ENCODE assay signal across 1 cellular context in the genomic region with DNA sequence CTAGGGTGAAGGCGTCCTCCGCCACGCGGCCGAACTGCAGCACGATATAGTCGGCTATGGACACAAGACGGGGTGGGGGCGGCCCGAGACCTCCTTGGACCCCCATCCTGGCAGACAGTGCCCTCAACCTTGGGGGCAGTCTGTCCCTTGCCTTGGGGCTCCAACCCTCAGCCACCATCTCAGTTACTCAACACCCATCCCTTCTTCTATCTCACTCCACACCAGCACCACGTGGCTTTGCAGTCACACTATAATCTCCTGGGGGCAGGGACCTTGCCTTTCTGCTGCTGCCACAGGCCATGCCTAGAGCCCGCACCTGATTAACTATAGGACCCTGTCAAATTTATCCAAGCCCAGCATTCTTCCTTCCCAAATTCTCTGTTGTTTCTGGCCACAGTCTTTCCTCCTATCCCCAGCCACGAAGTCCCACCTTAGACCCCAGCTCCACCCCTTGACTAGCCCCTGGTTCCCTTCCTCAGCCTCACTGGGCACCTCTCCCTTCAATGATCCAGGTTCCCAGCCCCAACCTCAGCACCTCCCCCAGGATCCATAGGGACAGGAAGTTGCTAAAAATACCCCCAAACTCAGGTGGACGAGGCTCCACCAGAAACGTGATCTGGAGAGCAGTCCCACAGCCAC.
TF ChIP-seq lines count a peak whose summit lies in the region.

No MANE protein-coding gene starts in this region.

TF ChIP-seq in K562, 482 proteins besides CTCF, POLR2A, EP300 and RAD21 (continued from another document and continues in another):
- TF ChIP-seq, protein P1, sequence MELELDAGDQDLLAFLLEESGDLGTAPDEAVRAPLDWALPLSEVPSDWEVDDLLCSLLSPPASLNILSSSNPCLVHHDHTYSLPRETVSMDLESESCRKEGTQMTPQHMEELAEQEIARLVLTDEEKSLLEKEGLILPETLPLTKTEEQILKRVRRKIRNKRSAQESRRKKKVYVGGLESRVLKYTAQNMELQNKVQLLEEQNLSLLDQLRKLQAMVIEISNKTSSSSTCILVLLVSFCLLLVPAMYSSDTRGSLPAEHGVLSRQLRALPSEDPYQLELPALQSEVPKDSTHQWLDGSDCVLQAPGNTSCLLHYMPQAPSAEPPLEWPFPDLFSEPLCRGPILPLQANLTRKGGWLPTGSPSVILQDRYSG (tag; conservative IDR thresholded peaks at IDR 0.05; ENCODE audit: low read depth), result 0 out of 2 replicates have a peak, but pooled peaks have one; percentile 16
- TF ChIP-seq, protein P2, sequence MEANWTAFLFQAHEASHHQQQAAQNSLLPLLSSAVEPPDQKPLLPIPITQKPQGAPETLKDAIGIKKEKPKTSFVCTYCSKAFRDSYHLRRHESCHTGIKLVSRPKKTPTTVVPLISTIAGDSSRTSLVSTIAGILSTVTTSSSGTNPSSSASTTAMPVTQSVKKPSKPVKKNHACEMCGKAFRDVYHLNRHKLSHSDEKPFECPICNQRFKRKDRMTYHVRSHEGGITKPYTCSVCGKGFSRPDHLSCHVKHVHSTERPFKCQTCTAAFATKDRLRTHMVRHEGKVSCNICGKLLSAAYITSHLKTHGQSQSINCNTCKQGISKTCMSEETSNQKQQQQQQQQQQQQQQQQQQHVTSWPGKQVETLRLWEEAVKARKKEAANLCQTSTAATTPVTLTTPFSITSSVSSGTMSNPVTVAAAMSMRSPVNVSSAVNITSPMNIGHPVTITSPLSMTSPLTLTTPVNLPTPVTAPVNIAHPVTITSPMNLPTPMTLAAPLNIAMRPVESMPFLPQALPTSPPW (CRISPR knock-in tag; IDR thresholded peaks at IDR 0.05), result no peak
- no peak for TF ChIP-seq HMG20B (CRISPR knock-in tag; IDR thresholded peaks at IDR 0.05)
- no peak for TF ChIP-seq ZKSCAN3 (CRISPR knock-in tag; IDR thresholded peaks at IDR 0.05)
- no peak for TF ChIP-seq ZNF324 (CRISPR knock-in tag; IDR thresholded peaks at IDR 0.05)
- TF ChIP-seq BHLHE40 (IDR thresholded peaks at IDR 0.05; ENCODE audit: low read length), result no peak
- no peak for TF ChIP-seq ADNP (tag; IDR thresholded peaks at IDR 0.05)
- TF ChIP-seq ERF (CRISPR knock-in tag; IDR thresholded peaks at IDR 0.05), result no peak
- no peak for TF ChIP-seq RBM25 (IDR thresholded peaks at IDR 0.05; ENCODE audit: low read depth, low read length, severe bottlenecking)
- no peak for TF ChIP-seq ZNF644 (tag; IDR thresholded peaks at IDR 0.05; ENCODE audit: low read depth)
- TF ChIP-seq RBM15 (IDR thresholded peaks at IDR 0.05; ENCODE audit: insufficient read depth, low read length), result no peak
- no peak for TF ChIP-seq BCOR (IDR thresholded peaks at IDR 0.05)
- peak; percentile 65 for TF ChIP-seq L3MBTL2 (IDR thresholded peaks at IDR 0.05)
- TF ChIP-seq ZNF224 (CRISPR knock-in tag; IDR thresholded peaks at IDR 0.05), result no peak
- TF ChIP-seq, protein P3, sequence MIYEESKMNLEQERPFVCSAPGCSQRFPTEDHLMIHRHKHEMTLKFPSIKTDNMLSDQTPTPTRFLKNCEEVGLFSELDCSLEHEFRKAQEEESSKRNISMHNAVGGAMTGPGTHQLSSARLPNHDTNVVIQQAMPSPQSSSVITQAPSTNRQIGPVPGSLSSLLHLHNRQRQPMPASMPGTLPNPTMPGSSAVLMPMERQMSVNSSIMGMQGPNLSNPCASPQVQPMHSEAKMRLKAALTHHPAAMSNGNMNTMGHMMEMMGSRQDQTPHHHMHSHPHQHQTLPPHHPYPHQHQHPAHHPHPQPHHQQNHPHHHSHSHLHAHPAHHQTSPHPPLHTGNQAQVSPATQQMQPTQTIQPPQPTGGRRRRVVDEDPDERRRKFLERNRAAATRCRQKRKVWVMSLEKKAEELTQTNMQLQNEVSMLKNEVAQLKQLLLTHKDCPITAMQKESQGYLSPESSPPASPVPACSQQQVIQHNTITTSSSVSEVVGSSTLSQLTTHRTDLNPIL (CRISPR knock-in tag; IDR thresholded peaks at IDR 0.05), result no peak
- TF ChIP-seq, protein P4, sequence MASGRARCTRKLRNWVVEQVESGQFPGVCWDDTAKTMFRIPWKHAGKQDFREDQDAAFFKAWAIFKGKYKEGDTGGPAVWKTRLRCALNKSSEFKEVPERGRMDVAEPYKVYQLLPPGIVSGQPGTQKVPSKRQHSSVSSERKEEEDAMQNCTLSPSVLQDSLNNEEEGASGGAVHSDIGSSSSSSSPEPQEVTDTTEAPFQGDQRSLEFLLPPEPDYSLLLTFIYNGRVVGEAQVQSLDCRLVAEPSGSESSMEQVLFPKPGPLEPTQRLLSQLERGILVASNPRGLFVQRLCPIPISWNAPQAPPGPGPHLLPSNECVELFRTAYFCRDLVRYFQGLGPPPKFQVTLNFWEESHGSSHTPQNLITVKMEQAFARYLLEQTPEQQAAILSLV (tag; IDR thresholded peaks at IDR 0.05), result no peak
- TF ChIP-seq, protein P5, sequence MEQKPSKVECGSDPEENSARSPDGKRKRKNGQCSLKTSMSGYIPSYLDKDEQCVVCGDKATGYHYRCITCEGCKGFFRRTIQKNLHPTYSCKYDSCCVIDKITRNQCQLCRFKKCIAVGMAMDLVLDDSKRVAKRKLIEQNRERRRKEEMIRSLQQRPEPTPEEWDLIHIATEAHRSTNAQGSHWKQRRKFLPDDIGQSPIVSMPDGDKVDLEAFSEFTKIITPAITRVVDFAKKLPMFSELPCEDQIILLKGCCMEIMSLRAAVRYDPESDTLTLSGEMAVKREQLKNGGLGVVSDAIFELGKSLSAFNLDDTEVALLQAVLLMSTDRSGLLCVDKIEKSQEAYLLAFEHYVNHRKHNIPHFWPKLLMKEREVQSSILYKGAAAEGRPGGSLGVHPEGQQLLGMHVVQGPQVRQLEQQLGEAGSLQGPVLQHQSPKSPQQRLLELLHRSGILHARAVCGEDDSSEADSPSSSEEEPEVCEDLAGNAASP (IDR thresholded peaks at IDR 0.05), result no peak
- TF ChIP-seq, protein P6, sequence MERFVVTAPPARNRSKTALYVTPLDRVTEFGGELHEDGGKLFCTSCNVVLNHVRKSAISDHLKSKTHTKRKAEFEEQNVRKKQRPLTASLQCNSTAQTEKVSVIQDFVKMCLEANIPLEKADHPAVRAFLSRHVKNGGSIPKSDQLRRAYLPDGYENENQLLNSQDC (CRISPR knock-in tag; IDR thresholded peaks at IDR 0.05), result no peak
- TF ChIP-seq SNRNP70 (optimal IDR thresholded peaks at IDR 0.05; ENCODE audit: low read depth, low read length), result no peak
- TF ChIP-seq HMG20A (CRISPR knock-in tag; conservative IDR thresholded peaks at IDR 0.05), result no peak
- no peak for TF ChIP-seq CREB1 (IDR thresholded peaks at IDR 0.05)
- TF ChIP-seq CREB1 (CRISPR knock-in tag; IDR thresholded peaks at IDR 0.05), result no peak; the same call in 1 of the 2 replicates
- TF ChIP-seq, protein P7, sequence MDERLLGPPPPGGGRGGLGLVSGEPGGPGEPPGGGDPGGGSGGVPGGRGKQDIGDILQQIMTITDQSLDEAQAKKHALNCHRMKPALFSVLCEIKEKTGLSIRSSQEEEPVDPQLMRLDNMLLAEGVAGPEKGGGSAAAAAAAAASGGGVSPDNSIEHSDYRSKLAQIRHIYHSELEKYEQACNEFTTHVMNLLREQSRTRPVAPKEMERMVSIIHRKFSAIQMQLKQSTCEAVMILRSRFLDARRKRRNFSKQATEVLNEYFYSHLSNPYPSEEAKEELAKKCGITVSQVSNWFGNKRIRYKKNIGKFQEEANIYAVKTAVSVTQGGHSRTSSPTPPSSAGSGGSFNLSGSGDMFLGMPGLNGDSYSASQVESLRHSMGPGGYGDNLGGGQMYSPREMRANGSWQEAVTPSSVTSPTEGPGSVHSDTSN (CRISPR knock-in tag; IDR thresholded peaks at IDR 0.05; ENCODE audit: low read depth), result no peak
- TF ChIP-seq, protein P7 (tag; conservative IDR thresholded peaks at IDR 0.05; ENCODE audit: low read depth), result no peak
- no peak for TF ChIP-seq ZNF274 (IDR thresholded peaks at IDR 0.05; ENCODE audit: borderline replicate concordance, low read depth, low read length)
- TF ChIP-seq, protein P8, sequence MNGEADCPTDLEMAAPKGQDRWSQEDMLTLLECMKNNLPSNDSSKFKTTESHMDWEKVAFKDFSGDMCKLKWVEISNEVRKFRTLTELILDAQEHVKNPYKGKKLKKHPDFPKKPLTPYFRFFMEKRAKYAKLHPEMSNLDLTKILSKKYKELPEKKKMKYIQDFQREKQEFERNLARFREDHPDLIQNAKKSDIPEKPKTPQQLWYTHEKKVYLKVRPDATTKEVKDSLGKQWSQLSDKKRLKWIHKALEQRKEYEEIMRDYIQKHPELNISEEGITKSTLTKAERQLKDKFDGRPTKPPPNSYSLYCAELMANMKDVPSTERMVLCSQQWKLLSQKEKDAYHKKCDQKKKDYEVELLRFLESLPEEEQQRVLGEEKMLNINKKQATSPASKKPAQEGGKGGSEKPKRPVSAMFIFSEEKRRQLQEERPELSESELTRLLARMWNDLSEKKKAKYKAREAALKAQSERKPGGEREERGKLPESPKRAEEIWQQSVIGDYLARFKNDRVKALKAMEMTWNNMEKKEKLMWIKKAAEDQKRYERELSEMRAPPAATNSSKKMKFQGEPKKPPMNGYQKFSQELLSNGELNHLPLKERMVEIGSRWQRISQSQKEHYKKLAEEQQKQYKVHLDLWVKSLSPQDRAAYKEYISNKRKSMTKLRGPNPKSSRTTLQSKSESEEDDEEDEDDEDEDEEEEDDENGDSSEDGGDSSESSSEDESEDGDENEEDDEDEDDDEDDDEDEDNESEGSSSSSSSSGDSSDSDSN (IDR thresholded peaks at IDR 0.05; ENCODE audit: borderline replicate concordance in 1 of 2, low read depth in 2 of 2, low read length in 2 of 2), result no peak
- no peak for TF ChIP-seq ZFPM2 (CRISPR knock-in tag; IDR thresholded peaks at IDR 0.05)
- no peak for TF ChIP-seq MEF2D (tag; conservative IDR thresholded peaks at IDR 0.05; ENCODE audit: low read depth)
- no peak for TF ChIP-seq SMAD3 (CRISPR knock-in tag; conservative IDR thresholded peaks at IDR 0.05)
- no peak for TF ChIP-seq ZNF165 (CRISPR knock-in tag; IDR thresholded peaks at IDR 0.05; ENCODE audit: borderline replicate concordance)
- no peak for TF ChIP-seq MTA2 (IDR thresholded peaks at IDR 0.05; ENCODE audit: low read depth)
- no peak for TF ChIP-seq RBFOX2 (IDR thresholded peaks at IDR 0.05; ENCODE audit: low read depth, low read length)
- no peak for TF ChIP-seq SP2 (IDR thresholded peaks at IDR 0.05; ENCODE audit: extremely low read depth, low read depth, low read length, poor library complexity, severe bottlenecking)
- TF ChIP-seq FOXJ2 (tag; IDR thresholded peaks at IDR 0.05), result no peak
- no peak for TF ChIP-seq OTX1 (CRISPR knock-in tag; IDR thresholded peaks at IDR 0.05)
- TF ChIP-seq, protein P9, sequence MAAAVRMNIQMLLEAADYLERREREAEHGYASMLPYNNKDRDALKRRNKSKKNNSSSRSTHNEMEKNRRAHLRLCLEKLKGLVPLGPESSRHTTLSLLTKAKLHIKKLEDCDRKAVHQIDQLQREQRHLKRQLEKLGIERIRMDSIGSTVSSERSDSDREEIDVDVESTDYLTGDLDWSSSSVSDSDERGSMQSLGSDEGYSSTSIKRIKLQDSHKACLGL (CRISPR knock-in tag; IDR thresholded peaks at IDR 0.05; ENCODE audit: borderline replicate concordance, poor library complexity, severe bottlenecking), result no peak
- TF ChIP-seq, protein P10, sequence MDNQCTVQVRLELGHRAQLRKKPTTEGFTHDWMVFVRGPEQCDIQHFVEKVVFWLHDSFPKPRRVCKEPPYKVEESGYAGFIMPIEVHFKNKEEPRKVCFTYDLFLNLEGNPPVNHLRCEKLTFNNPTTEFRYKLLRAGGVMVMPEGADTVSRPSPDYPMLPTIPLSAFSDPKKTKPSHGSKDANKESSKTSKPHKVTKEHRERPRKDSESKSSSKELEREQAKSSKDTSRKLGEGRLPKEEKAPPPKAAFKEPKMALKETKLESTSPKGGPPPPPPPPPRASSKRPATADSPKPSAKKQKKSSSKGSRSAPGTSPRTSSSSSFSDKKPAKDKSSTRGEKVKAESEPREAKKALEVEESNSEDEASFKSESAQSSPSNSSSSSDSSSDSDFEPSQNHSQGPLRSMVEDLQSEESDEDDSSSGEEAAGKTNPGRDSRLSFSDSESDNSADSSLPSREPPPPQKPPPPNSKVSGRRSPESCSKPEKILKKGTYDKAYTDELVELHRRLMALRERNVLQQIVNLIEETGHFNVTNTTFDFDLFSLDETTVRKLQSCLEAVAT (IDR thresholded peaks at IDR 0.05), result no peak
- TF ChIP-seq TAF7 (tag; IDR thresholded peaks at IDR 0.05), result no peak
- TF ChIP-seq, protein P11, sequence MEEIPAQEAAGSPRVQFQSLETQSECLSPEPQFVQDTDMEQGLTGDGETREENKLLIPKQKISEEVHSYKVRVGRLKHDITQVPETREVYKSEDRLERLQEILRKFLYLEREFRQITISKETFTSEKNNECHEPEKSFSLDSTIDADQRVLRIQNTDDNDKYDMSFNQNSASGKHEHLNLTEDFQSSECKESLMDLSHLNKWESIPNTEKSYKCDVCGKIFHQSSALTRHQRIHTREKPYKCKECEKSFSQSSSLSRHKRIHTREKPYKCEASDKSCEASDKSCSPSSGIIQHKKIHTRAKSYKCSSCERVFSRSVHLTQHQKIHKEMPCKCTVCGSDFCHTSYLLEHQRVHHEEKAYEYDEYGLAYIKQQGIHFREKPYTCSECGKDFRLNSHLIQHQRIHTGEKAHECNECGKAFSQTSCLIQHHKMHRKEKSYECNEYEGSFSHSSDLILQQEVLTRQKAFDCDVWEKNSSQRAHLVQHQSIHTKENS (CRISPR knock-in tag; IDR thresholded peaks at IDR 0.05), result no peak
- TF ChIP-seq KAT2B (IDR thresholded peaks at IDR 0.05; ENCODE audit: low read depth, low read length), result no peak
- TF ChIP-seq CEBPG (CRISPR knock-in tag; IDR thresholded peaks at IDR 0.05), result peak; percentile 66
- TF ChIP-seq CEBPG (tag; conservative IDR thresholded peaks at IDR 0.05 in 1 of 2, IDR thresholded peaks at IDR 0.05 in 1 of 2), result no peak
- TF ChIP-seq TEAD4 (IDR thresholded peaks at IDR 0.05; ENCODE audit: low read length), result no peak
- 0 out of 2 replicates have a peak, but pooled peaks have one; percentile 30 for TF ChIP-seq TEAD4 (CRISPR knock-in tag; IDR thresholded peaks at IDR 0.05; ENCODE audit: borderline replicate concordance)
- peak; percentile 10 to 17; a peak in 1 of 4 replicates for TF ChIP-seq FOXK2 (conservative IDR thresholded peaks at IDR 0.05 in 1 of 2, IDR thresholded peaks at IDR 0.05 in 1 of 2; ENCODE audit: low read depth in 2 of 2)
- TF ChIP-seq, protein P12, sequence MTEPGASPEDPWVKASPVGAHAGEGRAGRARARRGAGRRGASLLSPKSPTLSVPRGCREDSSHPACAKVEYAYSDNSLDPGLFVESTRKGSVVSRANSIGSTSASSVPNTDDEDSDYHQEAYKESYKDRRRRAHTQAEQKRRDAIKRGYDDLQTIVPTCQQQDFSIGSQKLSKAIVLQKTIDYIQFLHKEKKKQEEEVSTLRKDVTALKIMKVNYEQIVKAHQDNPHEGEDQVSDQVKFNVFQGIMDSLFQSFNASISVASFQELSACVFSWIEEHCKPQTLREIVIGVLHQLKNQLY (CRISPR knock-in tag; conservative IDR thresholded peaks at IDR 0.05), result 0 out of 4 replicates have a peak, but pooled peaks of 1 of the 2 experiments have one; percentile 25
- TF ChIP-seq ZNF766 (CRISPR knock-in tag; conservative IDR thresholded peaks at IDR 0.05), result no peak
- TF ChIP-seq ZNF146 (CRISPR knock-in tag; IDR thresholded peaks at IDR 0.05; ENCODE audit: unreplicated experiment), result no peak
